In genomic region chr17:76360461-76360860, GRCh38 we compare ENCODE assay signal across 2 cellular contexts.
TF ChIP-seq lines count a peak whose summit lies in the region.

No MANE protein-coding gene starts in this region.

TF ChIP-seq in A549, 52 proteins besides CTCF, POLR2A, EP300 and RAD21 (continued from another document):
- TF ChIP-seq CBX2 (IDR thresholded peaks at IDR 0.05; ENCODE audit: borderline replicate concordance, low read depth) (no peak), GATA3 (IDR thresholded peaks at IDR 0.05; ENCODE audit: borderline replicate concordance) (no peak), NR3C1 (IDR thresholded peaks at IDR 0.05) (no peak)
TF ChIP-seq in A549: peak in this region for 1.

TF ChIP-seq in GM23338, 12 proteins besides CTCF, POLR2A, EP300 and RAD21 (continued from another document):
- TF ChIP-seq NANOG (IDR thresholded peaks at IDR 0.05; ENCODE audit: borderline replicate concordance): no peak
- TF ChIP-seq CREB1 (CRISPR knock-in tag; IDR thresholded peaks at IDR 0.05; ENCODE audit: low read depth): no peak
- no peak for TF ChIP-seq EZH2 (IDR thresholded peaks at IDR 0.05; ENCODE audit: low read depth, unreplicated experiment)
- TF ChIP-seq STAT1 (IDR thresholded peaks at IDR 0.05; ENCODE audit: unreplicated experiment): no peak
- TF ChIP-seq REST (IDR thresholded peaks at IDR 0.05; ENCODE audit: unreplicated experiment): no peak
- no peak for TF ChIP-seq JUNB (IDR thresholded peaks at IDR 0.05; ENCODE audit: unreplicated experiment)
- no peak for TF ChIP-seq ZNF114 (CRISPR knock-in tag; IDR thresholded peaks at IDR 0.05)
- no peak for TF ChIP-seq EZH2phosphoT487 (IDR thresholded peaks at IDR 0.05; ENCODE audit: unreplicated experiment)
